ENCODE assay signal across 1 cellular context in genomic region chr7:100827330-100828226, GRCh38.
TF ChIP-seq lines count a peak whose summit lies in the region.

EPHB4 (minus strand) TSS chr7:100827523; CDS start chr7:100827030, 493 bp downstream.

TF ChIP-seq in IMR-90, 13 proteins besides CTCF, POLR2A, EP300 and RAD21 (continued from another document):
- no peak for TF ChIP-seq USF2 (IDR thresholded peaks at IDR 0.05; ENCODE audit: low read depth, low read length)
- TF ChIP-seq MAFK (IDR thresholded peaks at IDR 0.05; ENCODE audit: low read depth, low read length) = no peak
- no peak for TF ChIP-seq BHLHE40 (IDR thresholded peaks at IDR 0.05; ENCODE audit: low read depth, low read length)
- peak; percentile 82; the same call in 1 of the 2 replicates for TF ChIP-seq MAZ (IDR thresholded peaks at IDR 0.05; ENCODE audit: borderline replicate concordance, low read depth, low read length)
- TF ChIP-seq FOS (IDR thresholded peaks at IDR 0.05; ENCODE audit: low read depth, low read length) = no peak
